Comparison of ENCODE assay signal across 21 cellular contexts in genomic region chr1:196209265-196209664, GRCh38.
"Had no signal": no experiment of that assay in that cellular context is flagged by ENCODE, and none has a peak within 500 bp of the region (broad histone marks: within the 10 kb centered on the region; RNA-seq: fewer than 3 reads in every experiment).

No MANE protein-coding gene starts in this region.

- H3K4me3 Mint-ChIP-seq: activated CD4-positive, alpha-beta memory T cell treated with anti-CD3 and anti-CD28 coated beads for 36 hours; dendritic cell treated with granulocyte-macrophage colony-stimulating factor and Interleukin-4, amounts not matched to agents 40 ng/mL and 50 ng/mL, for 4 days; memory B cell; nephron; stimulated activated naive CD8-positive, alpha-beta T cell treated with anti-CD3 and anti-CD28 coated beads, Interleukin-15, Interleukin-2, amounts not matched to agents 100 ng/mL and 50 ng/mL, for 24 hours; WTC11 had no signal

- H3K9me3 ChIP-seq: gastrocnemius medialis, neutrophil, ovary had no signal

- H3K4me1 Mint-ChIP-seq: memory B cell, nephron had no signal

- H3K4me1 ChIP-seq: gastrocnemius medialis, tibial nerve had no signal

- H3K4me3 ChIP-seq: gastrocnemius medialis, ovary, tibial nerve had no signal

- H3K27me3 ChIP-seq: brain microvascular endothelial cell, gastrocnemius medialis, neutrophil, ovary, tibial nerve had no signal

- H3K27ac ChIP-seq: brain microvascular endothelial cell, gastrocnemius medialis, neutrophil, ovary, tibial nerve had no signal

- H3K9me3 Mint-ChIP-seq: activated CD4-positive, alpha-beta memory T cell treated with anti-CD3 and anti-CD28 coated beads for 36 hours; nephron had no signal

- DNase-seq: activated CD4-positive, alpha-beta memory T cell treated with anti-CD3 and anti-CD28 coated beads for 36 hours; activated CD4-positive, alpha-beta T cell treated with anti-CD3 and anti-CD28 coated beads for 4 hours; activated effector memory CD4-positive, alpha-beta T cell treated with anti-CD3 and anti-CD28 coated beads, Interleukin-2, amount 50 U/mL, for 16 hours; activated naive CD4-positive, alpha-beta T cell treated with anti-CD3 and anti-CD28 coated beads, Interleukin-2, amount 50 U/mL, for 16 hours; brain microvascular endothelial cell; caudate nucleus; effector CD4-positive, alpha-beta T cell; gastrocnemius medialis; hypothalamus; ovary; stimulated activated CD4-positive, alpha-beta T cell treated with anti-CD3 and anti-CD28 coated beads, Interleukin-12 subunit alpha, Interleukin-12 subunit beta, amount 100 ng/mL, for 4 hours; stimulated activated CD4-positive, alpha-beta T cell treated with anti-CD3 and anti-CD28 coated beads, Interleukin-4, amount 100 ng/mL, for 4 hours; T-helper 9 cell had no signal

- H3K36me3 Mint-ChIP-seq: activated CD4-positive, alpha-beta memory T cell treated with anti-CD3 and anti-CD28 coated beads for 36 hours; memory B cell had no signal

- H3K27me3 Mint-ChIP-seq: activated CD4-positive, alpha-beta memory T cell treated with anti-CD3 and anti-CD28 coated beads for 36 hours; dendritic cell treated with granulocyte-macrophage colony-stimulating factor and Interleukin-4, amounts not matched to agents 40 ng/mL and 50 ng/mL, for 4 days; memory B cell; stimulated activated naive CD8-positive, alpha-beta T cell treated with anti-CD3 and anti-CD28 coated beads, Interleukin-15, Interleukin-2, amounts not matched to agents 100 ng/mL and 50 ng/mL, for 24 hours had no signal

- H3K36me3 ChIP-seq: brain microvascular endothelial cell, gastrocnemius medialis, neutrophil, ovary, tibial nerve had no signal

- ATAC-seq: gastrocnemius medialis, right cardiac atrium, WTC11 had no signal

- H3K27ac Mint-ChIP-seq: activated CD4-positive, alpha-beta memory T cell treated with anti-CD3 and anti-CD28 coated beads for 36 hours; dendritic cell treated with granulocyte-macrophage colony-stimulating factor and Interleukin-4, amounts not matched to agents 40 ng/mL and 50 ng/mL, for 4 days; memory B cell; stimulated activated naive CD8-positive, alpha-beta T cell treated with anti-CD3 and anti-CD28 coated beads, Interleukin-15, Interleukin-2, amounts not matched to agents 100 ng/mL and 50 ng/mL, for 24 hours; WTC11 had no signal
